In the genomic region with DNA sequence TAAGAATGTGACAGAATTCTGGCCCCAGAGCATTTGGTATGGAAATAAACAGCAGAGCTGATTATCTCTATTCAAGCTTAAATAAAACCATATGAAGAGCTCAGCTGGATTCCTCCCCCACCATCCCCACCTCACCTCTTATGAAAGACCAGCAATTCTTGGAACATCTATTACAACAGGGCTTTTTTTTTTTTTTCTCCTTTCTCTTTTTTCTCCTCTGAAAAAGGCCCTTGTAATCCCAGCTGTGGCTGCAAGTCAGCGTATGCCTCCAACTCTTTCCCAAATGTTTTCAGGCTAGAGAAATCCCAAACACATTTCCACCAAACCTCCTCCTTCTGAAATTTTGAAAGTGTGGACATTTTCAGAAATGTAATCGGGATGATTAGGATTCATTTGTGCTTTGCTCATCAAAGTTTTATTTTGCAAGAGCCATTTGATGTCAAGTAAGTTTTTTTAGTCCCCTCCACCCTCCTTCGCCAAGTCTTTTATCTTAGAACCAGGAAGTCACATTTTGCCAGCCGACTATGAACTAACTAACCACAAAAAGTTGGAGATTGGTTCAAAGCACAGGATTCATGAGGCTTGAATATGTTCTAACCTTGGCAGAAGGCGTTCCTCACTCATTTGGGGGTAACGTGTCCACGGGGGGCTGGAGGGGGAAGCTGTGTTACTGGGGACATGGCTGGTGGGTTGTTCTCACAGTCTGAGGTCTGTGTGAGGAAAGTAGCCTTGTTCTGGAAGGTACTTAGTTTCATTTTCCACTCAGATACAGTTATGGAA, we compare ENCODE assay signal across 9 cellular contexts.
A peak's percentile ranks its signal among the peaks of the same experiment; 100 is the strongest.
DNase-seq lines count a peak whose midpoint lies in the region; ATAC-seq and TF ChIP-seq lines count a peak whose summit lies in the region.
"Had no signal": no experiment of that assay in that cellular context is flagged by ENCODE, and none has a peak within 500 bp of the region (broad histone marks: within the 10 kb centered on the region; RNA-seq: fewer than 3 reads in every experiment).

No MANE protein-coding gene starts in this region.

- intact Hi-C loops in body of pancreas (cut with DNase I), result no loop called here
- intact Hi-C loops in stomach (cut with DNase I; ENCODE audit: low total_unique reads), result no loop called here

- H3K36me3 ChIP-seq in body of pancreas (replicated peaks in 1 of 2; ENCODE audit: insufficient read depth in 1 of 2, low read depth in 2 of 2), result no peaks in the 10 kb centered on the region
- no peaks in the 10 kb centered on the region for H3K36me3 ChIP-seq in stomach

- H3K4me3 ChIP-seq in body of pancreas (no peak overlapping the region), stomach (peak overlapping the region; percentile 21 to 31 (median 24))

- TF ChIP-seq POLR2A in body of pancreas (IDR thresholded peaks at IDR 0.05) (no peak), stomach (IDR thresholded peaks at IDR 0.05) (no peak)

- DNase-seq in HFFc6 (peak; percentile 51), body of pancreas (peak in 1 of 4 donors; percentile 4), inferior parietal cortex (ENCODE audit: extremely low spot score) (peak; percentile 14), stomach (no peak), glutamatergic neuron (no peak), SHP77 (lab: John Stamatoyannopoulos, UW) (no peak), kidney tubule cell (ENCODE audit: low spot score) (no peak), GM13977 (ENCODE audit: low spot score) (no peak)
- DNase-seq: activated effector memory CD4-positive, alpha-beta T cell treated with Interleukin-2 at 50 U/mL for 16 hours had no signal

- no peak for TF ChIP-seq EP300 in stomach (IDR thresholded peaks at IDR 0.05)

- H3K27ac ChIP-seq in body of pancreas (no peak overlapping the region), stomach (peak overlapping the region in 4 of 5 donors; percentile 63 to 80 (median 74))

- peak; percentile 38 for ATAC-seq in body of pancreas

- H3K27me3 ChIP-seq in body of pancreas (no peaks in the 10 kb centered on the region), stomach (no peaks in the 10 kb centered on the region)

- H3K4me3 Mint-ChIP-seq in HFFc6 (peak overlapping the region; percentile 86), glutamatergic neuron (ENCODE audit: unreplicated experiment) (no peak overlapping the region)

- H3K27ac Mint-ChIP-seq in HFFc6 (peak overlapping the region; percentile 91), glutamatergic neuron (ENCODE audit: unreplicated experiment) (no peak overlapping the region)

- H3K9me3 Mint-ChIP-seq in HFFc6 (no peaks in the 10 kb centered on the region), glutamatergic neuron (ENCODE audit: unreplicated experiment) (no peaks in the 10 kb centered on the region)

- H3K9me3 ChIP-seq in body of pancreas (no peaks in the 10 kb centered on the region), stomach (peaks cover 0 to 6% (median 0%) of the 10 kb centered on the region in 4 donors)

- H3K36me3 Mint-ChIP-seq in HFFc6 (ENCODE audit: low read depth) (no peaks in the 10 kb centered on the region), glutamatergic neuron (ENCODE audit: unreplicated experiment) (no peaks in the 10 kb centered on the region)

- H3K27me3 Mint-ChIP-seq in HFFc6 (ENCODE audit: insufficient read depth) (no peaks in the 10 kb centered on the region; the same call in none of the 2 replicates), glutamatergic neuron (ENCODE audit: unreplicated experiment) (no peaks in the 10 kb centered on the region)

- H3K4me1 Mint-ChIP-seq in HFFc6 (ENCODE audit: low read depth) (peaks cover 49% of the 10 kb centered on the region), glutamatergic neuron (ENCODE audit: low read depth, unreplicated experiment) (no peaks in the 10 kb centered on the region)

- WGBS in body of pancreas, 2 donors, result 48 to 53% methylated on average over 7 of the region's 7 CpGs
- 27 to 41% (median 30%) methylated on average over 7 of the region's 7 CpGs for WGBS in stomach, 5 donors

- H3K4me1 ChIP-seq in body of pancreas (no peaks in the 10 kb centered on the region), stomach (peaks cover 0 to 9% (median 4%) of the 10 kb centered on the region in 4 donors)

- no peak for TF ChIP-seq CTCF in HFFc6 (IDR thresholded peaks at IDR 0.05)
- TF ChIP-seq CTCF in body of pancreas (IDR thresholded peaks at IDR 0.05), result no peak
- no peak for TF ChIP-seq CTCF in stomach (IDR thresholded peaks at IDR 0.05)
- no peak for TF ChIP-seq CTCF in glutamatergic neuron (IDR thresholded peaks at IDR 0.05; ENCODE audit: partially characterized antibody, unreplicated experiment)
- TF ChIP-seq CTCF in GM13977 (IDR thresholded peaks at IDR 0.05; ENCODE audit: extremely low read depth, insufficient read depth, missing control alignments), result no peak

- in situ Hi-C loops in GM13977 (cut with MboI; ENCODE audit: low pct_unique_long_range_greater_than_20kb, low sequenced_read_pairs, unreplicated experiment), result no loop called here

Comparison
In these comparisons a context has a peak if more than half of its experiments do, and no peak if none do; other contexts are left out.
1. DNase-seq: peak in HFFc6 (single experiment) and inferior parietal cortex (single experiment); none in stomach (single experiment), glutamatergic neuron (single experiment), SHP77 (0 of 2), kidney tubule cell (single experiment) and GM13977 (single experiment).
2. H3K27ac ChIP-seq: peak in stomach (4 of 5); none in body of pancreas (0 of 4).
3. H3K4me3 ChIP-seq: peak in stomach (4 of 4); none in body of pancreas (0 of 2).